Comparison of ENCODE assay signal across 1 cellular context in genomic region chr6:96923871-96924493, GRCh38.
TF ChIP-seq lines count a peak whose summit lies in the region.

No MANE protein-coding gene starts in this region.

TF ChIP-seq in HepG2, 621 proteins besides CTCF, POLR2A, EP300 and RAD21 (continued from another document and continues in another):
- TF ChIP-seq PAXIP1 (CRISPR knock-in tag; conservative IDR thresholded peaks at IDR 0.05) (0 out of 2 replicates have a peak, but pooled peaks have one; percentile 21), ZFP36 (IDR thresholded peaks at IDR 0.05; ENCODE audit: borderline replicate concordance, low read depth, low read length, partially characterized antibody) (no peak), ZNF264 (CRISPR knock-in tag; IDR thresholded peaks at IDR 0.05) (no peak), ZNF256 (CRISPR knock-in tag; conservative IDR thresholded peaks at IDR 0.05) (no peak), ZNF329 (CRISPR knock-in tag; IDR thresholded peaks at IDR 0.05; ENCODE audit: low read depth) (no peak), MTERF4 (CRISPR knock-in tag; IDR thresholded peaks at IDR 0.05) (no peak), FOXO1 (CRISPR knock-in tag; IDR thresholded peaks at IDR 0.05) (no peak), CERS6 (CRISPR knock-in tag; IDR thresholded peaks at IDR 0.05) (no peak), ATF5 (CRISPR knock-in tag; IDR thresholded peaks at IDR 0.05; ENCODE audit: low read depth) (no peak), PLSCR1 (CRISPR knock-in tag; IDR thresholded peaks at IDR 0.05; ENCODE audit: borderline replicate concordance) (no peak), RERE (CRISPR knock-in tag; IDR thresholded peaks at IDR 0.05; ENCODE audit: low read depth) (no peak), ZNF609 (CRISPR knock-in tag; IDR thresholded peaks at IDR 0.05; ENCODE audit: borderline replicate concordance) (no peak), RCOR2 (CRISPR knock-in tag; IDR thresholded peaks at IDR 0.05) (no peak), ZGPAT (CRISPR knock-in tag; IDR thresholded peaks at IDR 0.05) (0 out of 2 replicates have a peak, but pooled peaks have one; percentile 46), SRSF9 (IDR thresholded peaks at IDR 0.05; ENCODE audit: borderline replicate concordance, insufficient read depth, low read depth, low read length, poor library complexity, severe bottlenecking) (no peak), DBP (CRISPR knock-in tag; IDR thresholded peaks at IDR 0.05; ENCODE audit: not compliant biosample characterization) (no peak), SP140L (CRISPR knock-in tag; IDR thresholded peaks at IDR 0.05; ENCODE audit: borderline replicate concordance) (no peak), TARDBP (CRISPR knock-in tag; IDR thresholded peaks at IDR 0.05) (no peak; the same call in 1 of the 2 replicates), HOXA9 (CRISPR knock-in tag; IDR thresholded peaks at IDR 0.05; ENCODE audit: borderline replicate concordance) (no peak), SP4 (CRISPR knock-in tag; IDR thresholded peaks at IDR 0.05) (no peak), ZNF639 (CRISPR knock-in tag; conservative IDR thresholded peaks at IDR 0.05) (no peak), ZNF674 (CRISPR knock-in tag; IDR thresholded peaks at IDR 0.05; ENCODE audit: low read depth) (no peak), SETDB1 (CRISPR knock-in tag; IDR thresholded peaks at IDR 0.05; ENCODE audit: borderline replicate concordance) (no peak), FOSL2 (CRISPR knock-in tag; IDR thresholded peaks at IDR 0.05) (peak; percentile 3; the same call in 1 of the 2 replicates), BRD4 (CRISPR knock-in tag; IDR thresholded peaks at IDR 0.05) (no peak), SALL1 (CRISPR knock-in tag; IDR thresholded peaks at IDR 0.05) (peak; percentile 57), CEBPG (CRISPR knock-in tag; IDR thresholded peaks at IDR 0.05) (no peak), EEA1 (CRISPR knock-in tag; IDR thresholded peaks at IDR 0.05; ENCODE audit: borderline replicate concordance) (no peak), ZSCAN20 (CRISPR knock-in tag; IDR thresholded peaks at IDR 0.05; ENCODE audit: borderline replicate concordance) (no peak), FLYWCH1 (CRISPR knock-in tag; IDR thresholded peaks at IDR 0.05) (no peak), PAF1 (CRISPR knock-in tag; IDR thresholded peaks at IDR 0.05) (no peak), DNMT3B (CRISPR knock-in tag; conservative IDR thresholded peaks at IDR 0.05) (no peak), SIN3A (IDR thresholded peaks at IDR 0.05; ENCODE audit: borderline replicate concordance, low read depth, low read length) (no peak), MEF2D (CRISPR knock-in tag; IDR thresholded peaks at IDR 0.05) (no peak), MYC (CRISPR knock-in tag; IDR thresholded peaks at IDR 0.05; ENCODE audit: borderline replicate concordance) (peak; percentile 44; the same call in 1 of the 2 replicates), JARID2 (CRISPR knock-in tag; IDR thresholded peaks at IDR 0.05; ENCODE audit: insufficient replicate concordance) (no peak)
